ENCODE assay signal across 7 cellular contexts in the genomic region with DNA sequence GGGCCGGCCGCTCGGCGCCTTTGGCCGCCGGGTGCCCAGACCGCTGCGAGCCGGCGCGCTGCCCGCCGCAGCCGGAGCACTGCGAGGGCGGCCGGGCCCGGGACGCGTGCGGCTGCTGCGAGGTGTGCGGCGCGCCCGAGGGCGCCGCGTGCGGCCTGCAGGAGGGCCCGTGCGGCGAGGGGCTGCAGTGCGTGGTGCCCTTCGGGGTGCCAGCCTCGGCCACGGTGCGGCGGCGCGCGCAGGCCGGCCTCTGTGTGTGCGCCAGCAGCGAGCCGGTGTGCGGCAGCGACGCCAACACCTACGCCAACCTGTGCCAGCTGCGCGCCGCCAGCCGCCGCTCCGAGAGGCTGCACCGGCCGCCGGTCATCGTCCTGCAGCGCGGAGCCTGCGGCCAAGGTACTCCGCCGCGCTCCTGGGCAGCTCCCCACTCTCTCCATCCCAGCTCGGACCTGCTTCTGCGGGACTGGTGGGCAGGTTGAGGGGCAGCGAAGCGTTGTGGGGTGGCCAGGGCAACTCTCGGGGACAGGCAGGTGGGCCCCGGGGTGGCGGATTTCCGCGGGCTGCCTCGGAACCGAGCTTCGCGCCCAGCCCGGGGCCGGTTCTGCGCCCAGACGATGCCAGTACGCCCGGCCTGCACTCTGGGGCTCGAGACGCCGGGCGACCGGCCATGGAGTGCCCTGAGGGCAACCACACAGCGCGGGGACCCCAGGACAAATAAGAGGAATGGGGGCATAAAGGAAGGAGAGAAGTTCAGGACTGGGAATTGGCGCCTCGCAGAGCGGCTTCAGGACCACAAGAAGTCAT. TPM values are rescaled to one million over a fixed set of nuclear protein-coding genes. Genes with fewer than 3 reads are reported as not detected.
A peak's percentile ranks its signal among the peaks of the same experiment; 100 is the strongest.
DNase-seq lines count a peak whose midpoint lies in the region; ATAC-seq, FAIRE-seq and TF ChIP-seq lines count a peak whose summit lies in the region.

No MANE protein-coding gene starts in this region.

- no peak overlapping the region for H3K27ac ChIP-seq in HUES6 (ENCODE audit: low read depth, low read length)
- H3K27ac ChIP-seq in adipose tissue (ENCODE audit: low read depth, low read length), result peak overlapping the region; percentile 60
- H3K27ac ChIP-seq in iPS-18a (ENCODE audit: low read length), result no peak overlapping the region

- peak overlapping the region; percentile 80 for H3K4me3 ChIP-seq in HUES6 (ENCODE audit: low read depth, low read length)
- peak overlapping the region; percentile 50 for H3K4me3 ChIP-seq in iPS-18a (ENCODE audit: low read length)
- peak overlapping the region; percentile 80 for H3K4me3 ChIP-seq in skeletal muscle satellite cell (ENCODE audit: low read length)

- H3K36me3 ChIP-seq in HUES6 (ENCODE audit: control insufficient read depth, insufficient read depth, low read length) (no peaks in the 10 kb centered on the region), iPS-18a (ENCODE audit: control insufficient read depth, low read depth, low read length) (no peaks in the 10 kb centered on the region), skeletal muscle satellite cell (ENCODE audit: insufficient read depth, low read length) (peaks cover 30% of the 10 kb centered on the region)

- H3K9ac ChIP-seq in HUES6 (ENCODE audit: low read length), result peak overlapping the region; percentile 62
- H3K9ac ChIP-seq in iPS-18a (ENCODE audit: low read length), result no peak overlapping the region
- H3K9ac ChIP-seq in skeletal muscle satellite cell (ENCODE audit: low read depth, low read length), result peak overlapping the region; percentile 85

- peaks cover 19% of the 10 kb centered on the region for H3K4me1 ChIP-seq in HUES6 (ENCODE audit: control insufficient read depth, insufficient read depth, low read length)
- peaks cover 9% of the 10 kb centered on the region for H3K4me1 ChIP-seq in iPS-18a (ENCODE audit: control insufficient read depth, low read depth, low read length)
- peaks cover 36% of the 10 kb centered on the region for H3K4me1 ChIP-seq in skeletal muscle satellite cell (ENCODE audit: control insufficient read depth, insufficient read depth, low read length)

- H3K9me3 ChIP-seq in HUES6 (ENCODE audit: control insufficient read depth, insufficient read depth, low read depth, low read length) (no peaks in the 10 kb centered on the region), iPS-18a (ENCODE audit: control insufficient read depth, low read depth, low read length) (no peaks in the 10 kb centered on the region), skeletal muscle satellite cell (replicated peaks; ENCODE audit: low read length) (no peaks in the 10 kb centered on the region)

- no peak for TF ChIP-seq POLR2A in GM18505 (IDR thresholded peaks at IDR 0.05; ENCODE audit: borderline replicate concordance, extremely low read depth, insufficient read depth, insufficient read length)

- DNase-seq in RCC 7860 (ENCODE audit: low spot score), result no peak
- DNase-seq in DMS153 (lab: John Stamatoyannopoulos, UW), result no peak

- WGBS in adipose tissue, 3 donors, result 1% methylated on average over 59 to 95 of the region's 95 CpGs

- no peak for FAIRE-seq in RCC 7860 (lab: Jason Lieb, UNC)

- no peak for ATAC-seq in GM18505 (IDR thresholded peaks at IDR 0.05; ENCODE audit: unreplicated experiment)

- H3K4me2 ChIP-seq in skeletal muscle satellite cell (ENCODE audit: low read length), result peak overlapping the region; percentile 97

- H3K27me3 ChIP-seq in HUES6 (ENCODE audit: control insufficient read depth, insufficient read depth, low read length), result peaks cover 85% of the 10 kb centered on the region
- peaks cover 64% of the 10 kb centered on the region for H3K27me3 ChIP-seq in iPS-18a (ENCODE audit: control insufficient read depth, insufficient read depth, low read length)
- H3K27me3 ChIP-seq in skeletal muscle satellite cell (ENCODE audit: control insufficient read depth, insufficient read depth, low read length), result no peaks in the 10 kb centered on the region

RNA-seq across cellular contexts. Expression of a gene that starts 0.6 kb away (rescaled TPM):
- 100 to 1,000 TPM in 1 of 3 donors, 10 to 100 TPM in 2; 21.4 to 244 (median 76.1) TPM for polyA plus RNA-seq in adipose tissue
- 186 and 200 TPM in 2 replicates for total RNA-seq in skeletal muscle satellite cell (2012; rRNA removed)

RNA-seq across cellular contexts. Expression of a gene that starts 7.5 kb away (rescaled TPM):
- not detected for polyA plus RNA-seq in adipose tissue
- total RNA-seq in skeletal muscle satellite cell (2012; rRNA removed), result not detected in 2 replicates
